ENCODE assay signal across 8 cellular contexts in the genomic region with DNA sequence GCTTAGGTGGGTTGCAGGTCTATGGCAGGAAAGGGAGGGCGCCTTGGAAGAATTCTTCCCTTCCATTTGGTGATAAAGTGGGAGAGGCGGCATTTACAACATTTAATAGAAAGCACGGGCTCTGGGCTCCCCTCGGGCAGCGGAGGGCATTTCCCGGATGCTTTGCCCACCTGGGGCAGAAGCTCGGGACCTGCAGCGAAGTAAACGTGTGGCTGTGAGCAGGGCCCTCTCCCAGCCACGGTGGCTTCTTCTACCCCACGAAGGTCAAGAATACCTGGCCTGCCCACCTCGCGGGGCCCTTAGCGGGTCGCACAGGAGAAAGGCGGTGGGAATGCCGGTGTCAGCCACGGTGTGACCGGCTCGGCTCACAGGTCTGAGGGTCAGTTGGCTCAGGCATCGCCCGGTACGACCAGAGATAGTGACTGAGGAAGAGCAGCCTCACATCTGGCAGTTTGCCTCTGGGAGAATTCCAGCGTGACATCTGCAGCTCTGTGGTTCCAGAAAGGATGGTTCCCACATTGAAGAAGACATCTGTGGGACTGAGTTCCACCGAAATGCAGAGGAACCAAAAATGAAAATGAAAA. TPM values are rescaled to one million over a fixed set of nuclear protein-coding genes. Genes with fewer than 3 reads are reported as not detected.
A peak's percentile ranks its signal among the peaks of the same experiment; 100 is the strongest.
DNase-seq lines count a peak whose midpoint lies in the region; ATAC-seq, FAIRE-seq and TF ChIP-seq lines count a peak whose summit lies in the region.

No MANE protein-coding gene starts in this region.

- no peak for FAIRE-seq in frontal cortex (lab: Jason Lieb, UNC)

- H3K27ac Mint-ChIP-seq in H9 (peak overlapping the region in 2 of 3 experiments; percentile 48 to 90; a peak in 3 of 7 replicates), WTC11 (peak overlapping the region; percentile 69; the same call in 1 of the 2 replicates), osteocyte (ENCODE audit: unreplicated experiment) (peak overlapping the region; percentile 91)

- no peak overlapping the region for H2BK12ac ChIP-seq in H9 (ENCODE audit: insufficient read length, low read depth, low read length)

- TF ChIP-seq CTCF in H9 (conservative IDR thresholded peaks at IDR 0.05), result no peak
- TF ChIP-seq CTCF in WTC11 (IDR thresholded peaks at IDR 0.05), result no peak
- TF ChIP-seq CTCF in osteocyte (IDR thresholded peaks at IDR 0.05), result no peak

- H2BK15ac ChIP-seq in H9 (ENCODE audit: low read depth, low read length), result no peak overlapping the region

- no peak overlapping the region for H3K18ac ChIP-seq in H9 (ENCODE audit: insufficient read length, low read depth, low read length)

- no peak overlapping the region; the same call in 1 of the 2 replicates for H3K14ac ChIP-seq in H9 (ENCODE audit: insufficient read depth, low read length)

- H3K9ac ChIP-seq in H9 (ENCODE audit: extremely low read depth, insufficient read length, low read length), result peak overlapping the region; percentile 38

- peaks cover 0 to 32% (median 12%) of the 10 kb centered on the region in 3 experiments; a peak in 5 of 7 replicates for H3K36me3 Mint-ChIP-seq in H9 (ENCODE audit: insufficient read depth in 1 of 3, low read depth in 3 of 3)
- peaks cover 7% of the 10 kb centered on the region; the same call in 1 of the 2 replicates for H3K36me3 Mint-ChIP-seq in WTC11
- H3K36me3 Mint-ChIP-seq in osteocyte (ENCODE audit: unreplicated experiment), result peaks cover 4% of the 10 kb centered on the region

- H2AFZ ChIP-seq in H9 (ENCODE audit: low read length), result no peak overlapping the region

- peaks cover 17% of the 10 kb centered on the region for H3K23me2 ChIP-seq in H9 (ENCODE audit: insufficient read length, low read depth, low read length, poor library complexity, severe bottlenecking)

- H3K27me3 Mint-ChIP-seq in H9 (ENCODE audit: low read depth), result peaks cover 19% of the 10 kb centered on the region
- peaks cover 34% of the 10 kb centered on the region for H3K27me3 Mint-ChIP-seq in WTC11 (ENCODE audit: low read depth)
- no peaks in the 10 kb centered on the region for H3K27me3 Mint-ChIP-seq in osteocyte (ENCODE audit: unreplicated experiment)

- no peak overlapping the region for H2BK120ac ChIP-seq in H9 (ENCODE audit: low read depth, low read length, poor library complexity, severe bottlenecking)

- no peaks in the 10 kb centered on the region for H3K9me3 ChIP-seq in H9 (ENCODE audit: control insufficient read depth, low read depth, low read length)

- H2AK5ac ChIP-seq in H9 (ENCODE audit: insufficient read length, low read length), result no peak overlapping the region

- H3K4me2 ChIP-seq in H9 (ENCODE audit: insufficient read depth, insufficient read length, low read length), result peak overlapping the region; percentile 48

- no peak overlapping the region for H4K8ac ChIP-seq in H9 (replicated peaks; ENCODE audit: insufficient read length, low read depth, low read length)

- no peak overlapping the region for H4K5ac ChIP-seq in H9 (ENCODE audit: insufficient read length, low read depth, low read length)

- no peak overlapping the region for H3T11ph ChIP-seq in H9 (ENCODE audit: low read length)

- no peaks in the 10 kb centered on the region for H3K79me1 ChIP-seq in H9 (ENCODE audit: insufficient read depth, low read depth, low read length, poor library complexity, severe bottlenecking)

- no peak overlapping the region for H2BK5ac ChIP-seq in H9 (ENCODE audit: insufficient read length, low read length)

- DNase-seq in Daoy (ENCODE audit: low read depth), result peak; percentile 56
- no peak for DNase-seq in H9
- DNase-seq in WTC11 (ENCODE audit: low spot score), result peak; percentile 39
- peak; percentile 39 to 41 for DNase-seq in frontal cortex (ENCODE audit: low spot score in 2 of 2)
- no peak for DNase-seq in osteocyte (ENCODE audit: extremely low spot score, unreplicated experiment)
- DNase-seq in effector CD4-positive, alpha-beta T cell, result no peak
- DNase-seq in erythroblast (lab: John Stamatoyannopoulos, UW), result no peak

- WGBS in H9 (ENCODE audit: extremely low coverage, insufficient read length, low lambda C conversion rate), result no CpG with 5 or more reads among the region's 25 CpGs

- CTCF ChIA-PET in WTC11 (lab: Charles Lee), result interaction anchor here (0.6 to 2.0 kb wide), 8 partner anchors 10 to 176 kb away, joined by 3 to 6 read pairs (median 3); no protein-coding TSS in a partner anchor

- no peaks in the 10 kb centered on the region; the same call in 1 of the 2 replicates for H3K27me3 ChIP-seq in H9 (ENCODE audit: insufficient read depth, low read length)

- no peaks in the 10 kb centered on the region for H3K4me1 ChIP-seq in H9 (ENCODE audit: insufficient read depth, low read length)

- H2BK20ac ChIP-seq in H9 (ENCODE audit: low read depth, low read length, poor library complexity, severe bottlenecking), result no peak overlapping the region

- no peaks in the 10 kb centered on the region for H3K79me2 ChIP-seq in H9 (ENCODE audit: insufficient read depth, low read length)

- POLR2A ChIA-PET in WTC11 (lab: Charles Lee), result interaction anchor here (1.0 to 1.6 kb wide), 3 partner anchors 56 to 277 kb away, joined by 3 read pairs; no protein-coding TSS in a partner anchor

- no peak overlapping the region for H4K91ac ChIP-seq in H9 (ENCODE audit: insufficient read length, low read depth, low read length)

- H3K4me1 Mint-ChIP-seq in H9 (peaks cover 36 to 45% of the 10 kb centered on the region in 2 experiments), WTC11 (peaks cover 51% of the 10 kb centered on the region), osteocyte (ENCODE audit: unreplicated experiment) (peaks cover 54% of the 10 kb centered on the region)

- TF ChIP-seq POLR2A in erythroblast (IDR thresholded peaks at IDR 0.05; ENCODE audit: low read length), result no peak

- H3K56ac ChIP-seq in H9 (ENCODE audit: insufficient read length, low read depth, low read length), result no peak overlapping the region

- H3K9me3 Mint-ChIP-seq in H9, result peaks cover 0 to 2% of the 10 kb centered on the region in 2 experiments; a peak in 1 of 5 replicates
- H3K9me3 Mint-ChIP-seq in WTC11, result peaks cover 5% of the 10 kb centered on the region; the same call in 1 of the 2 replicates
- H3K9me3 Mint-ChIP-seq in osteocyte (ENCODE audit: unreplicated experiment), result no peaks in the 10 kb centered on the region

- H3K4ac ChIP-seq in H9 (ENCODE audit: low read depth, low read length), result no peak overlapping the region

- peak; percentile 15 for ATAC-seq in WTC11
- no peak for ATAC-seq in HG02840 (IDR thresholded peaks at IDR 0.05; ENCODE audit: low FRiP score, unreplicated experiment)

- H3K23ac ChIP-seq in H9 (ENCODE audit: insufficient read length, low read depth, low read length), result no peak overlapping the region

- no peaks in the 10 kb centered on the region for H4K20me1 ChIP-seq in H9 (ENCODE audit: control insufficient read depth, insufficient read depth, insufficient read length)

- H3K4me3 Mint-ChIP-seq in H9 (peak overlapping the region; percentile 84 to 90), WTC11 (peak overlapping the region; percentile 89), osteocyte (ENCODE audit: unreplicated experiment) (peak overlapping the region; percentile 88)

- no peak overlapping the region for H3K27ac ChIP-seq in H9 (ENCODE audit: insufficient read length, low read depth, low read length)

TF ChIP-seq in WTC11, 78 proteins besides CTCF, POLR2A, EP300 and RAD21:
- no peak for TF ChIP-seq ZNF263 (CRISPR knock-in tag; IDR thresholded peaks at IDR 0.05; ENCODE audit: low read depth)
- TF ChIP-seq FOXP1 (CRISPR knock-in tag; IDR thresholded peaks at IDR 0.05; ENCODE audit: borderline replicate concordance), result peak; percentile 16; the same call in 1 of the 2 replicates
- TF ChIP-seq KAT7 (CRISPR knock-in tag; IDR thresholded peaks at IDR 0.05; ENCODE audit: borderline replicate concordance), result 0 out of 2 replicates have a peak, but pooled peaks have one; percentile 42
- TF ChIP-seq, protein P1, sequence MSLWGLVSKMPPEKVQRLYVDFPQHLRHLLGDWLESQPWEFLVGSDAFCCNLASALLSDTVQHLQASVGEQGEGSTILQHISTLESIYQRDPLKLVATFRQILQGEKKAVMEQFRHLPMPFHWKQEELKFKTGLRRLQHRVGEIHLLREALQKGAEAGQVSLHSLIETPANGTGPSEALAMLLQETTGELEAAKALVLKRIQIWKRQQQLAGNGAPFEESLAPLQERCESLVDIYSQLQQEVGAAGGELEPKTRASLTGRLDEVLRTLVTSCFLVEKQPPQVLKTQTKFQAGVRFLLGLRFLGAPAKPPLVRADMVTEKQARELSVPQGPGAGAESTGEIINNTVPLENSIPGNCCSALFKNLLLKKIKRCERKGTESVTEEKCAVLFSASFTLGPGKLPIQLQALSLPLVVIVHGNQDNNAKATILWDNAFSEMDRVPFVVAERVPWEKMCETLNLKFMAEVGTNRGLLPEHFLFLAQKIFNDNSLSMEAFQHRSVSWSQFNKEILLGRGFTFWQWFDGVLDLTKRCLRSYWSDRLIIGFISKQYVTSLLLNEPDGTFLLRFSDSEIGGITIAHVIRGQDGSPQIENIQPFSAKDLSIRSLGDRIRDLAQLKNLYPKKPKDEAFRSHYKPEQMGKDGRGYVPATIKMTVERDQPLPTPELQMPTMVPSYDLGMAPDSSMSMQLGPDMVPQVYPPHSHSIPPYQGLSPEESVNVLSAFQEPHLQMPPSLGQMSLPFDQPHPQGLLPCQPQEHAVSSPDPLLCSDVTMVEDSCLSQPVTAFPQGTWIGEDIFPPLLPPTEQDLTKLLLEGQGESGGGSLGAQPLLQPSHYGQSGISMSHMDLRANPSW (CRISPR knock-in tag; conservative IDR thresholded peaks at IDR 0.05; ENCODE audit: low read depth), result no peak

RNA-seq across cellular contexts. Expression of a gene that starts 0.6 kb away (rescaled TPM):
- 73.0 and 96.7 TPM in 2 replicates for total RNA-seq in Daoy (2014; rRNA removed; shearing (Covaris generic))
- total RNA-seq in H9 (2021), result 21.7 and 24.6 TPM in 2 replicates
- total RNA-seq in WTC11 (2021), result 7.5 to 7.8 TPM (median 7.6 TPM) in 3 replicates
- 24.9 TPM for total RNA-seq in frontal cortex
- 11.2 and 12.1 TPM in 2 replicates for total RNA-seq in osteocyte

Comparison
In these comparisons a context has a peak if more than half of its experiments do, and no peak if none do; other contexts are left out.
1. DNase-seq: peak in Daoy (single experiment), WTC11 (single experiment) and frontal cortex (2 of 2); none in H9 (single experiment), osteocyte (single experiment), effector CD4-positive, alpha-beta T cell (single experiment) and erythroblast (0 of 2).
2. Peak in every context shown above with its lines, with median percentiles within 50 percentile points of each other: H3K27ac Mint-ChIP-seq and H3K4me3 Mint-ChIP-seq.